ENCODE assay signal across 22 cellular contexts in the genomic region with DNA sequence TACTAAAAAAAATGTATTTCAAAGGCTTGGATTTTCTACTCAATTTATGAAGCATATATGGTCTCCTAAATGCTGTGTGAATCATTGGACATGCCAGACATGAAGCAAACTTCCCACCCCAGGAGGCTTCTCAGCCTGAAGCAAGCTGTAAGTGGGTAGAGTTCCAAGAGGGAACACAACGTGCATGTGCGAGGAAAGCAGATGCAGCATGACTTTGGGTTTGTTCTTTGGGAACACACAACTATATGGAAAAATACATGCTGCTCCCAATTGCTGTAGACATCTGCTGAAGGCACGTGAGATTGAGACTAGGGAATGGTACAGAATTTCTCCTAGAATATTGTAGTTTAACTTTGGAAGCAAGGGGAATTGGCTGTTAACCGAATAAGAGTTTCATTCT. TPM values are rescaled to one million over a fixed set of nuclear protein-coding genes. Genes with fewer than 3 reads are reported as not detected.
"Had no signal": no experiment of that assay in that cellular context is flagged by ENCODE, and none has a peak within 500 bp of the region (broad histone marks: within the 10 kb centered on the region; RNA-seq: fewer than 3 reads in every experiment).

No MANE protein-coding gene starts in this region.

- FAIRE-seq: endothelial cell of umbilical vein had no signal

- H3K4me1 ChIP-seq: body of pancreas, right atrium auricular region had no signal

- H3K27ac ChIP-seq: body of pancreas, cardiac muscle cell, heart left ventricle, psoas muscle, right atrium auricular region, tibial nerve had no signal

- H3K4me3 ChIP-seq: body of pancreas, cardiac muscle cell, heart left ventricle, psoas muscle, right atrium auricular region, tibial nerve had no signal

- H3K9me3 ChIP-seq: body of pancreas, psoas muscle, right atrium auricular region had no signal

- DNase-seq: activated CD4-positive, alpha-beta memory T cell treated with anti-CD3 and anti-CD28 coated beads, Interleukin-2, amount 10 ng/mL, durations not matched to agents 7 days and 5 days; activated CD4-positive, alpha-beta T cell treated with anti-CD3 and anti-CD28 coated beads, Interleukin-2, amount 10 ng/mL, durations not matched to agents 24 days and 14 days; activated effector memory CD4-positive, alpha-beta T cell treated with Interleukin-2 at 50 U/mL for 16 hours; activated naive CD4-positive, alpha-beta T cell treated with anti-CD3 and anti-CD28 coated beads, Interleukin-2, amount 10 ng/mL, durations not matched to agents 7 days and 5 days; activated T-cell treated with anti-CD3 and anti-CD28 coated beads, Interleukin-2, amount 50 U/mL, for 72 hours; body of pancreas; dermis blood vessel endothelial cell; effector memory CD8-positive, alpha-beta T cell; heart left ventricle; islet precursor cell; left cardiac atrium; naive thymus-derived CD4-positive, alpha-beta T cell; psoas muscle; stimulated activated CD4-positive, alpha-beta T cell treated with anti-CD3 and anti-CD28 coated beads, Interleukin-1b, Interleukin-23, amount 100 ng/mL, for 48 hours; substantia nigra had no signal

- ATAC-seq: activated CD4-positive, CD25-positive, alpha-beta regulatory T cell treated with anti-CD3 and anti-CD28 coated beads, Interleukin-2, amount 50 U/mL, for 24 hours; activated T-cell treated with anti-CD3 and anti-CD28 coated beads, Interleukin-2, amount 50 U/mL, for 72 hours; body of pancreas; effector memory CD8-positive, alpha-beta T cell; esophagus mucosa; heart left ventricle; left cardiac atrium; naive thymus-derived CD4-positive, alpha-beta T cell had no signal

- H3K27me3 ChIP-seq: body of pancreas, cardiac muscle cell, heart left ventricle, right atrium auricular region, tibial nerve had no signal

- H3K36me3 ChIP-seq: cardiac muscle cell, heart left ventricle, right atrium auricular region, tibial nerve had no signal

RNA-seq across cellular contexts. Expression of a gene that starts 55.1 kb away (rescaled TPM):
- total RNA-seq: activated CD4-positive, alpha-beta memory T cell treated with anti-CD3 and anti-CD28 coated beads, Interleukin-2, amount 10 ng/mL, durations not matched to agents 7 days and 5 days; activated CD4-positive, alpha-beta T cell treated with anti-CD3 and anti-CD28 coated beads, Interleukin-2, amount 10 ng/mL, durations not matched to agents 24 days and 14 days; activated T-cell treated with anti-CD3 and anti-CD28 coated beads, Interleukin-2, amount 50 U/mL, for 72 hours; naive thymus-derived CD4-positive, alpha-beta T cell; T-helper 2 cell treated with Interferon-gamma antibody and Interleukin-4, amounts not matched to agents 100 ng/mL and 5 ng/mL, for 36 hours had no signal
- polyA plus RNA-seq: naive thymus-derived CD4-positive, alpha-beta T cell had no signal
